In the genomic region with DNA sequence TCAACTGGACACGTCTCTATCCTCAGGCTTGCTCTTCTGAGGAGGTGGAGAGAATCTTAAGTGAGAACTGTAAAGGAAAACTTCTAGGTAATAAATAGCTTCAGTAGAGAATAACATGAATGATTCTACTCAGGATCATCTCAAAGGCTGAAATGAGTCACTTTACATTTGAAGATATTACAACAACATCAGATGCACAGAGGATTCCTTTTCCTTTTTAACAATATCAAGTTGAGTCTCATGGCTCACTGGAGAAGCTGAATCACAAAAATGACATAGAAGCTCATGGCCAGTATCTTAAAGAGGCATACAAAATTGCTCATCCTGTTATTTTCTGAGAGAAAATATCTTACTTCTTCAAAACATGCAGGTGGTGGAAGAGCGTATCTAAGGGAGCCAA, we compare ENCODE assay signal across 17 cellular contexts.
"Had no signal": no experiment of that assay in that cellular context is flagged by ENCODE, and none has a peak within 500 bp of the region (broad histone marks: within the 10 kb centered on the region; RNA-seq: fewer than 3 reads in every experiment).

No MANE protein-coding gene starts in this region.

- H3K4me3 Mint-ChIP-seq: activated CD4-positive, alpha-beta memory T cell treated with anti-CD3 and anti-CD28 coated beads for 36 hours; activated naive CD4-positive, alpha-beta T cell treated with anti-CD3 and anti-CD28 coated beads, Interleukin-2, amount 10 ng/mL, durations not matched to agents 7 days and 5 days; activated T-helper 1 cell treated with anti-CD3 and anti-CD28 coated beads, Interleukin-12 subunit alpha, Interleukin-12 subunit beta, Interleukin-2, Interleukin-4 antibody, amounts not matched to agents 30 ng/mL and 10 ng/mL and 1 ng/mL, durations not matched to agents 14 hours and 24 hours and 36 hours; endodermal cell; nephron progenitor cell; stimulated activated naive CD8-positive, alpha-beta T cell treated with anti-CD3 and anti-CD28 coated beads, Interleukin-15, amount 100 ng/mL, for 72 hours; T-helper 2 cell treated with Interferon-gamma antibody and Interleukin-4, amounts not matched to agents 5 μg/mL and 100 μg/mL, for 36 hours had no signal

- H3K27me3 Mint-ChIP-seq: activated CD4-positive, alpha-beta memory T cell treated with anti-CD3 and anti-CD28 coated beads for 36 hours; activated naive CD4-positive, alpha-beta T cell treated with anti-CD3 and anti-CD28 coated beads, Interleukin-2, amount 10 ng/mL, durations not matched to agents 7 days and 5 days had no signal

- DNase-seq: activated CD4-positive, alpha-beta memory T cell treated with anti-CD3 and anti-CD28 coated beads for 36 hours; activated naive CD4-positive, alpha-beta T cell treated with anti-CD3 and anti-CD28 coated beads, Interleukin-2, amount 10 ng/mL, durations not matched to agents 7 days and 5 days; amygdala; brain microvascular endothelial cell; endodermal cell; left ventricle myocardium inferior; mesendoderm; nephron progenitor cell; stimulated activated CD4-positive, alpha-beta T cell treated with anti-CD3 and anti-CD28 coated beads, Interleukin-15, amount 100 ng/mL, for 24 hours; stimulated activated CD4-positive, alpha-beta T cell treated with anti-CD3 and anti-CD28 coated beads, Interleukin-4, amount 100 ng/mL, for 24 hours; stimulated activated naive CD8-positive, alpha-beta T cell treated with anti-CD3 and anti-CD28 coated beads, Interleukin-15, amount 100 ng/mL, for 72 hours; SW 1271 had no signal

- H3K4me1 Mint-ChIP-seq: activated naive CD4-positive, alpha-beta T cell treated with anti-CD3 and anti-CD28 coated beads, Interleukin-2, amount 10 ng/mL, durations not matched to agents 7 days and 5 days; endodermal cell; stimulated activated naive CD8-positive, alpha-beta T cell treated with anti-CD3 and anti-CD28 coated beads, Interleukin-15, amount 100 ng/mL, for 72 hours had no signal

- H3K36me3 Mint-ChIP-seq: activated CD4-positive, alpha-beta memory T cell treated with anti-CD3 and anti-CD28 coated beads for 36 hours; activated naive CD4-positive, alpha-beta T cell treated with anti-CD3 and anti-CD28 coated beads, Interleukin-2, amount 10 ng/mL, durations not matched to agents 7 days and 5 days had no signal

- H3K9me3 Mint-ChIP-seq: activated CD4-positive, alpha-beta memory T cell treated with anti-CD3 and anti-CD28 coated beads for 36 hours; activated naive CD4-positive, alpha-beta T cell treated with anti-CD3 and anti-CD28 coated beads, Interleukin-2, amount 10 ng/mL, durations not matched to agents 7 days and 5 days; activated T-helper 1 cell treated with anti-CD3 and anti-CD28 coated beads, Interleukin-12 subunit alpha, Interleukin-12 subunit beta, Interleukin-2, Interleukin-4 antibody, amounts not matched to agents 30 ng/mL and 10 ng/mL and 1 ng/mL, durations not matched to agents 14 hours and 24 hours and 36 hours; endodermal cell; nephron progenitor cell; stimulated activated naive CD8-positive, alpha-beta T cell treated with anti-CD3 and anti-CD28 coated beads, Interleukin-15, amount 100 ng/mL, for 72 hours; T-helper 2 cell treated with Interferon-gamma antibody and Interleukin-4, amounts not matched to agents 5 μg/mL and 100 μg/mL, for 36 hours had no signal

- FAIRE-seq: urothelium cell line had no signal

- H3K27me3 ChIP-seq: brain microvascular endothelial cell had no signal

- ATAC-seq: activated CD4-positive, CD25-positive, alpha-beta regulatory T cell treated with anti-CD3 and anti-CD28 coated beads, Interleukin-2, amount 50 U/mL, for 24 hours; esophagus mucosa; stimulated activated naive CD8-positive, alpha-beta T cell treated with anti-CD3 and anti-CD28 coated beads, Interleukin-15, amount 100 ng/mL, for 72 hours had no signal

- H3K27ac ChIP-seq: brain microvascular endothelial cell had no signal

- H3K27ac Mint-ChIP-seq: activated CD4-positive, alpha-beta memory T cell treated with anti-CD3 and anti-CD28 coated beads for 36 hours; activated naive CD4-positive, alpha-beta T cell treated with anti-CD3 and anti-CD28 coated beads, Interleukin-2, amount 10 ng/mL, durations not matched to agents 7 days and 5 days; activated T-helper 1 cell treated with anti-CD3 and anti-CD28 coated beads, Interleukin-12 subunit alpha, Interleukin-12 subunit beta, Interleukin-2, Interleukin-4 antibody, amounts not matched to agents 30 ng/mL and 10 ng/mL and 1 ng/mL, durations not matched to agents 14 hours and 24 hours and 36 hours; endodermal cell; nephron progenitor cell; stimulated activated naive CD8-positive, alpha-beta T cell treated with anti-CD3 and anti-CD28 coated beads, Interleukin-15, amount 100 ng/mL, for 72 hours; T-helper 2 cell treated with Interferon-gamma antibody and Interleukin-4, amounts not matched to agents 5 μg/mL and 100 μg/mL, for 36 hours had no signal
